In the genomic region with DNA sequence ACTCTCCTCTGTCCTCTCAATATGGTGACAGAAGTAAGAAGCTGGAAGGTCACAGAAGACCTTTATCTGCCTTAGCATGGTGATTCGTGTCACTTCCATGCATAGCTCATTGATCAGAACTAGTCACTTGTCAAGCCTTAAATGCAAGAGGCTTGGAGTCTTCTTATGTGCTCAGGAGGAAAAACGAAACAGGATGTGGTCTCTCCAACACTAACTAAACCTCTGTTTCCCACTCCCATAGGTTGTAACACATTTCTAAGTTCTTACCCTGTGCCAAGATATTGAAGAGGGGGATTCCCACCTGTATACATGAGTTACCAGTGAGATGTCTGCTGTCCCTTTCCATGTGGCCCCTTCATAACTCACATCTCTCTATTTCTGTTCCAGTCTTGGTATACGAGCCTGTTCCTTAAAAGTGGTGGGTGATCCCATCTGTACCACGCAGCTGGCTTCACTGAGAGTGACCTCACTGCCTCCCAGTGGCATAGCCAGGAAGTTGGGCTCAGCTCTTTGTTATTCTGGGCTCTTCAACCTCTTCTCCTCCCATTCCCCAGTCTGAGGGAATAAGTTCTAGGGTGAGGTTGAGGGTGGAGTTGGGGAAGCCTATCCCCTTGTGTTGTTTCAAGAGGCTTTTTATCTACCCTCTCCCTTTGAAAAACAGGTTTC, we compare ENCODE assay signal across 16 cellular contexts.
DNase-seq lines count a peak whose midpoint lies in the region; ATAC-seq and TF ChIP-seq lines count a peak whose summit lies in the region.
"Had no signal": no experiment of that assay in that cellular context is flagged by ENCODE, and none has a peak within 500 bp of the region (broad histone marks: within the 10 kb centered on the region; RNA-seq: fewer than 3 reads in every experiment).

No MANE protein-coding gene starts in this region.

- H3K27ac ChIP-seq in HCT116 (ENCODE audit: low read depth, low read length), result no peak overlapping the region
- H3K27ac ChIP-seq in VCaP, result no peak overlapping the region
- no peak overlapping the region for H3K27ac ChIP-seq in mesendoderm (ENCODE audit: low read depth, low read length)
- H3K27ac ChIP-seq: BLaER1, dorsolateral prefrontal cortex had no signal

- H3K36me3 ChIP-seq in HCT116 (ENCODE audit: control insufficient read depth in 1 of 2, insufficient read depth in 2 of 2, low read length in 2 of 2) (no peaks in the 10 kb centered on the region), mesendoderm (ENCODE audit: control insufficient read depth, insufficient read depth, low read length) (no peaks in the 10 kb centered on the region)
- H3K36me3 ChIP-seq: BLaER1 had no signal

- H2AK5ac ChIP-seq in mesendoderm (ENCODE audit: low read length), result no peak overlapping the region

- H3K9me3 ChIP-seq in HCT116 (ENCODE audit: control insufficient read depth in 1 of 2, insufficient read depth in 1 of 2, low read depth in 1 of 2, low read length in 2 of 2), result no peaks in the 10 kb centered on the region

- no peak overlapping the region for H2BK5ac ChIP-seq in mesendoderm (ENCODE audit: low read length)

- H3K4me1 ChIP-seq in HCT116 (ENCODE audit: control insufficient read depth in 1 of 2, insufficient read depth in 2 of 2, low read length in 2 of 2) (no peaks in the 10 kb centered on the region), mesendoderm (ENCODE audit: control insufficient read depth, low read depth, low read length) (no peaks in the 10 kb centered on the region)

- no peaks in the 10 kb centered on the region for H4K20me1 ChIP-seq in HCT116 (ENCODE audit: insufficient read depth)
- H4K20me1 ChIP-seq: BLaER1 had no signal

- no peak overlapping the region for H4K5ac ChIP-seq in mesendoderm (ENCODE audit: low read length)

- H3K79me2 ChIP-seq in HCT116 (ENCODE audit: insufficient read depth, low read length) (no peaks in the 10 kb centered on the region), mesendoderm (ENCODE audit: control insufficient read depth, insufficient read depth, low read length) (no peaks in the 10 kb centered on the region)

- H3K79me1 ChIP-seq in mesendoderm (ENCODE audit: low read length), result no peaks in the 10 kb centered on the region

- no peak overlapping the region for H3K18ac ChIP-seq in mesendoderm (ENCODE audit: low read length)

- POLR2A ChIA-PET in HCT116 (lab: Charles Lee), result no interaction called here

- ATAC-seq in HCT116 (peak; percentile 58; the same call in 1 of the 2 replicates), GM21515 (IDR thresholded peaks at IDR 0.05; ENCODE audit: unreplicated experiment) (no peak), esophagus mucosa (no peak)
- ATAC-seq: GM12878 had no signal

- no peak overlapping the region for H4K8ac ChIP-seq in mesendoderm (ENCODE audit: low read depth, low read length)

- peaks cover 25% of the 10 kb centered on the region for H3K27me3 ChIP-seq in HCT116 (ENCODE audit: insufficient read depth, low read length)
- no peaks in the 10 kb centered on the region for H3K27me3 ChIP-seq in mesendoderm (ENCODE audit: insufficient read depth, low read length, poor library complexity)
- H3K27me3 ChIP-seq: BLaER1 had no signal

- H3K9ac ChIP-seq in HCT116 (ENCODE audit: low read length) (no peak overlapping the region), mesendoderm (ENCODE audit: low read length) (no peak overlapping the region)
- H3K9ac ChIP-seq: BLaER1 had no signal

- no peaks in the 10 kb centered on the region for H3K9me2 ChIP-seq in HCT116 (ENCODE audit: insufficient read depth)

- no peak overlapping the region for H3K23ac ChIP-seq in mesendoderm (ENCODE audit: low read length)

- H2BK120ac ChIP-seq in mesendoderm (ENCODE audit: low read depth, low read length), result no peak overlapping the region

- peak; percentile 60 for DNase-seq in COLO829 (ENCODE audit: low spot score)
- no peak for DNase-seq in HCT116 (ENCODE audit: low read depth, low spot score)
- peak; percentile 49 for DNase-seq in mesendoderm
- DNase-seq in NCI-H345 (lab: John Stamatoyannopoulos, UW), result no peak
- DNase-seq: activated naive CD8-positive, alpha-beta T cell treated with anti-CD3 and anti-CD28 coated beads, Interleukin-2, amount 10 ng/mL, durations not matched to agents 7 days and 5 days; activated T-cell treated with anti-CD3 and anti-CD28 coated beads, Interleukin-2, amount 50 U/mL, for 48 hours; dorsolateral prefrontal cortex; NCI-H2171 treated with DMSO at 0.1 percent for 48 hours; OCI-M1; stimulated activated CD4-positive, alpha-beta T cell treated with anti-CD3 and anti-CD28 coated beads, Interleukin-2, amount 100 ng/mL, for 24 hours; substantia nigra had no signal

- no TSS peak for BruUV-seq in HCT116 (replicated peaks; lab: Mats Ljungman, UMichigan)

- H2BK15ac ChIP-seq in mesendoderm (replicated peaks; ENCODE audit: low read depth), result no peak overlapping the region

- no peak overlapping the region for H3K4me2 ChIP-seq in HCT116 (ENCODE audit: low read length)
- H3K4me2 ChIP-seq in mesendoderm (ENCODE audit: low read length), result no peak overlapping the region
- H3K4me2 ChIP-seq: BLaER1 had no signal

- no peak overlapping the region for H3K56ac ChIP-seq in mesendoderm (ENCODE audit: low read length)

- no peak overlapping the region for H3K4ac ChIP-seq in mesendoderm (ENCODE audit: low read depth, low read length)

- CTCF ChIA-PET in HCT116 (lab: Charles Lee), result no interaction called here

- no CpG with 5 or more reads among the region's 4 CpGs for WGBS in mesendoderm (ENCODE audit: extremely low coverage, insufficient coverage, low lambda C conversion rate)

- no peak for TF ChIP-seq POLR2A in HCT116 (IDR thresholded peaks at IDR 0.05; ENCODE audit: borderline replicate concordance, extremely low read depth, insufficient read depth, insufficient read length)

- peak; percentile 28; the same call in 1 of the 2 replicates for TF ChIP-seq RAD21 in HCT116 (IDR thresholded peaks at IDR 0.05; ENCODE audit: low read depth)

- intact Hi-C loops in HCT116 (cut with micrococcal nuclease), result no loop called here

- no peak overlapping the region for H2AFZ ChIP-seq in HCT116 (ENCODE audit: low read depth, low read length, poor library complexity, severe bottlenecking)

- RAD21 ChIA-PET in HCT116 (lab: Charles Lee; ENCODE audit: low non-redundant PET in 1 of 2, low total read pairs in 2 of 2, uncharacterized antibody in 2 of 2, unreplicated experiment in 2 of 2), result no interaction called here

- H3K4me3 ChIP-seq in HCT116 (replicated peaks in 1 of 2; ENCODE audit: low read depth in 1 of 2, low read length in 2 of 2), result no peak overlapping the region
- no peak overlapping the region for H3K4me3 ChIP-seq in mesendoderm (ENCODE audit: low read length)
- H3K4me3 ChIP-seq: BLaER1, dorsolateral prefrontal cortex, GM12878 had no signal

- TF ChIP-seq CTCF in HCT116 (IDR thresholded peaks at IDR 0.05 in 2 of 3, conservative IDR thresholded peaks at IDR 0.05 in 1 of 3; ENCODE audit: borderline replicate concordance in 1 of 3, insufficient read depth in 1 of 3, low read depth in 2 of 3, low read length in 2 of 3) (peak in 1 of 3 experiments; percentile 31; a peak in 1 of 6 replicates), VCaP (conservative IDR thresholded peaks at IDR 0.05) (peak; percentile 11; the same call in 1 of the 2 replicates)

TF ChIP-seq in HCT116, 20 proteins besides CTCF, POLR2A, EP300 and RAD21:
- no peak for TF ChIP-seq FOSL1 (IDR thresholded peaks at IDR 0.05; ENCODE audit: low read depth)
- no peak for TF ChIP-seq EZH2 (IDR thresholded peaks at IDR 0.05)
- TF ChIP-seq CEBPB (IDR thresholded peaks at IDR 0.05; ENCODE audit: low read depth), result no peak
- no peak for TF ChIP-seq SIN3A (IDR thresholded peaks at IDR 0.05; ENCODE audit: low read depth)

Comparison
In these comparisons a context has a peak if more than half of its experiments do, and no peak if none do; other contexts are left out.
1. DNase-seq: peak in COLO829 (single experiment) and mesendoderm (single experiment); none in HCT116 (single experiment) and NCI-H345 (single experiment).